In the genomic region with DNA sequence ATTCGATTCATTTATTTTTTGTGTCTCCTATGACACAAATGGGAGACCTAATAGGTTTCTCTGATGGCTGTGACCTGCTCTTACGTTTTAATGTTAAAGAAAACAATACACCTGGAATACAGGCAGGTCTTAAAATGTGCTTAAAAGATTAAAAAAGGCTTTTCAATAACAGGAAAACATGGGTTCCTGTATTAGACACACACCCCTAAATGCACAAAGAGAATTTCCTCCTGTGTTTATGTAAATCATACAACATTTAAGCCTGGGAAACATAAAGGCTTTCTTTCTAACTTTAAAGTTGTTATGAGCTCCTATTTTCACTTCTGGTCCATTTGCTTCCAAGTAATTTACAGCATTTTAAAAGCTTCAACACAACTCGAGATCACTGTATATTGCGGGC, we compare ENCODE assay signal across 1 cellular context.
TF ChIP-seq lines count a peak whose summit lies in the region.

No MANE protein-coding gene starts in this region.

TF ChIP-seq in HepG2, 621 proteins besides CTCF, POLR2A, EP300 and RAD21 (continued from another document):
- TF ChIP-seq, protein P1, sequence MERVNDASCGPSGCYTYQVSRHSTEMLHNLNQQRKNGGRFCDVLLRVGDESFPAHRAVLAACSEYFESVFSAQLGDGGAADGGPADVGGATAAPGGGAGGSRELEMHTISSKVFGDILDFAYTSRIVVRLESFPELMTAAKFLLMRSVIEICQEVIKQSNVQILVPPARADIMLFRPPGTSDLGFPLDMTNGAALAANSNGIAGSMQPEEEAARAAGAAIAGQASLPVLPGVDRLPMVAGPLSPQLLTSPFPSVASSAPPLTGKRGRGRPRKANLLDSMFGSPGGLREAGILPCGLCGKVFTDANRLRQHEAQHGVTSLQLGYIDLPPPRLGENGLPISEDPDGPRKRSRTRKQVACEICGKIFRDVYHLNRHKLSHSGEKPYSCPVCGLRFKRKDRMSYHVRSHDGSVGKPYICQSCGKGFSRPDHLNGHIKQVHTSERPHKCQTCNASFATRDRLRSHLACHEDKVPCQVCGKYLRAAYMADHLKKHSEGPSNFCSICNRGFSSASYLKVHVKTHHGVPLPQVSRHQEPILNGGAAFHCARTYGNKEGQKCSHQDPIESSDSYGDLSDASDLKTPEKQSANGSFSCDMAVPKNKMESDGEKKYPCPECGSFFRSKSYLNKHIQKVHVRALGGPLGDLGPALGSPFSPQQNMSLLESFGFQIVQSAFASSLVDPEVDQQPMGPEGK (CRISPR knock-in tag; IDR thresholded peaks at IDR 0.05) = no peak
- TF ChIP-seq KLF15 (CRISPR knock-in tag; IDR thresholded peaks at IDR 0.05; ENCODE audit: borderline replicate concordance) = no peak
- TF ChIP-seq, protein P2, sequence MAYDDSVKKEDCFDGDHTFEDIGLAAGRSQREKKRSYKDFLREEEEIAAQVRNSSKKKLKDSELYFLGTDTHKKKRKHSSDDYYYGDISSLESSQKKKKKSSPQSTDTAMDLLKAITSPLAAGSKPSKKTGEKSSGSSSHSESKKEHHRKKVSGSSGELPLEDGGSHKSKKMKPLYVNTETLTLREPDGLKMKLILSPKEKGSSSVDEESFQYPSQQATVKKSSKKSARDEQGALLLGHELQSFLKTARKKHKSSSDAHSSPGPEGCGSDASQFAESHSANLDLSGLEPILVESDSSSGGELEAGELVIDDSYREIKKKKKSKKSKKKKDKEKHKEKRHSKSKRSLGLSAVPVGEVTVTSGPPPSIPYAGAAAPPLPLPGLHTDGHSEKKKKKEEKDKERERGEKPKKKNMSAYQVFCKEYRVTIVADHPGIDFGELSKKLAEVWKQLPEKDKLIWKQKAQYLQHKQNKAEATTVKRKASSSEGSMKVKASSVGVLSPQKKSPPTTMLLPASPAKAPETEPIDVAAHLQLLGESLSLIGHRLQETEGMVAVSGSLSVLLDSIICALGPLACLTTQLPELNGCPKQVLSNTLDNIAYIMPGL (CRISPR knock-in tag; IDR thresholded peaks at IDR 0.05; ENCODE audit: borderline replicate concordance in 1 of 2, low read depth in 1 of 2) = no peak
- TF ChIP-seq RBFOX2 (IDR thresholded peaks at IDR 0.05; ENCODE audit: low read depth, low read length) = no peak
- no peak for TF ChIP-seq ZFP37 (CRISPR knock-in tag; IDR thresholded peaks at IDR 0.05; ENCODE audit: borderline replicate concordance)
- TF ChIP-seq HOXA5 (CRISPR knock-in tag; IDR thresholded peaks at IDR 0.05) = 0 out of 2 replicates have a peak, but pooled peaks have one; percentile 32
- no peak for TF ChIP-seq ZNF543 (CRISPR knock-in tag; IDR thresholded peaks at IDR 0.05)
- TF ChIP-seq, protein P3, sequence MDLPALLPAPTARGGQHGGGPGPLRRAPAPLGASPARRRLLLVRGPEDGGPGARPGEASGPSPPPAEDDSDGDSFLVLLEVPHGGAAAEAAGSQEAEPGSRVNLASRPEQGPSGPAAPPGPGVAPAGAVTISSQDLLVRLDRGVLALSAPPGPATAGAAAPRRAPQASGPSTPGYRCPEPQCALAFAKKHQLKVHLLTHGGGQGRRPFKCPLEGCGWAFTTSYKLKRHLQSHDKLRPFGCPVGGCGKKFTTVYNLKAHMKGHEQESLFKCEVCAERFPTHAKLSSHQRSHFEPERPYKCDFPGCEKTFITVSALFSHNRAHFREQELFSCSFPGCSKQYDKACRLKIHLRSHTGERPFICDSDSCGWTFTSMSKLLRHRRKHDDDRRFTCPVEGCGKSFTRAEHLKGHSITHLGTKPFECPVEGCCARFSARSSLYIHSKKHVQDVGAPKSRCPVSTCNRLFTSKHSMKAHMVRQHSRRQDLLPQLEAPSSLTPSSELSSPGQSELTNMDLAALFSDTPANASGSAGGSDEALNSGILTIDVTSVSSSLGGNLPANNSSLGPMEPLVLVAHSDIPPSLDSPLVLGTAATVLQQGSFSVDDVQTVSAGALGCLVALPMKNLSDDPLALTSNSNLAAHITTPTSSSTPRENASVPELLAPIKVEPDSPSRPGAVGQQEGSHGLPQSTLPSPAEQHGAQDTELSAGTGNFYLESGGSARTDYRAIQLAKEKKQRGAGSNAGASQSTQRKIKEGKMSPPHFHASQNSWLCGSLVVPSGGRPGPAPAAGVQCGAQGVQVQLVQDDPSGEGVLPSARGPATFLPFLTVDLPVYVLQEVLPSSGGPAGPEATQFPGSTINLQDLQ (CRISPR knock-in tag; IDR thresholded peaks at IDR 0.05) = no peak
- TF ChIP-seq, protein P4, sequence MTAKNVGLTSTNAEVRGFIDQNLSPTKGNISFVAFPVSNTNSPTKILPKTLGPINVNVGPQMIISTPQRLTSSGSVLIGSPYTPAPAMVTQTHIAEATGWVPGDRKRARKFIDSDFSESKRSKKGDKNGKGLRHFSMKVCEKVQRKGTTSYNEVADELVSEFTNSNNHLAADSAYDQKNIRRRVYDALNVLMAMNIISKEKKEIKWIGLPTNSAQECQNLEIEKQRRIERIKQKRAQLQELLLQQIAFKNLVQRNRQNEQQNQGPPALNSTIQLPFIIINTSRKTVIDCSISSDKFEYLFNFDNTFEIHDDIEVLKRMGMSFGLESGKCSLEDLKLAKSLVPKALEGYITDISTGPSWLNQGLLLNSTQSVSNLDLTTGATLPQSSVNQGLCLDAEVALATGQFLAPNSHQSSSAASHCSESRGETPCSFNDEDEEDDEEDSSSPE (CRISPR knock-in tag; IDR thresholded peaks at IDR 0.05) = no peak
- TF ChIP-seq, protein P5, sequence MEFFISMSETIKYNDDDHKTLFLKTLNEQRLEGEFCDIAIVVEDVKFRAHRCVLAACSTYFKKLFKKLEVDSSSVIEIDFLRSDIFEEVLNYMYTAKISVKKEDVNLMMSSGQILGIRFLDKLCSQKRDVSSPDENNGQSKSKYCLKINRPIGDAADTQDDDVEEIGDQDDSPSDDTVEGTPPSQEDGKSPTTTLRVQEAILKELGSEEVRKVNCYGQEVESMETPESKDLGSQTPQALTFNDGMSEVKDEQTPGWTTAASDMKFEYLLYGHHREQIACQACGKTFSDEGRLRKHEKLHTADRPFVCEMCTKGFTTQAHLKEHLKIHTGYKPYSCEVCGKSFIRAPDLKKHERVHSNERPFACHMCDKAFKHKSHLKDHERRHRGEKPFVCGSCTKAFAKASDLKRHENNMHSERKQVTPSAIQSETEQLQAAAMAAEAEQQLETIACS (CRISPR knock-in tag; IDR thresholded peaks at IDR 0.05) = no peak
TF ChIP-seq in HepG2: peak in this region for 2.
